In the genomic region with DNA sequence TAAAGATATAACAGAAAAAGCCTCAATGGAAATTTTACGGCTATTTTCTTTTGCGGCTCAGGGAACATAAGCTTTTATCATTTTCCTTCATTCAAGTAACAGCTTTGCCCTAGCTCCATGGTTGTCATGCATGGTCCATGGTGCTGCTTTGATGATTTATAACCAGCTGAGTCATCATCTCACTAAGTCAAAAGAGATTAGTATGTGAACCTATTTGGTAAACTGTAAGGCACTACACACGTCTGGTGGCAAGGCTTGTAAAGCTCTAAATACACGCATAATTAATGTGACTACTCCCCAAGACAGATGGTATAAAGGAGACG, we compare ENCODE assay signal across 16 cellular contexts.
DNase-seq lines count a peak whose midpoint lies in the region; FAIRE-seq and TF ChIP-seq lines count a peak whose summit lies in the region.
"Had no signal": no experiment of that assay in that cellular context is flagged by ENCODE, and none has a peak within 500 bp of the region (broad histone marks: within the 10 kb centered on the region; RNA-seq: fewer than 3 reads in every experiment).

No MANE protein-coding gene starts in this region.

- peak; percentile 48 for DNase-seq in AG08395 (ENCODE audit: low spot score)
- no peak for DNase-seq in HEK293T (ENCODE audit: extremely low spot score)
- DNase-seq in astrocyte (ENCODE audit: low read depth), result peak; percentile 72
- no peak for DNase-seq in COLO829 (ENCODE audit: low spot score)
- DNase-seq in SIG-M5 treated with dmso at 0.1 percent for 504 hours (lab: John Stamatoyannopoulos, UW; ENCODE audit: unreplicated experiment), result no peak
- no peak for DNase-seq in NCI-H2081 treated with DMSO at 0.1 percent for 48 hours (lab: John Stamatoyannopoulos, UW)
- no peak for DNase-seq in COR-L47 (lab: John Stamatoyannopoulos, UW)
- DNase-seq: amniotic stem cell; NCI-H1092; OCI-M1; stimulated activated naive CD4-positive, alpha-beta T cell treated with Interleukin-2 at 50 U/mL for 16 hours; T-helper 2 cell had no signal

- H3K4me3 Mint-ChIP-seq in astrocyte (ENCODE audit: unreplicated experiment), result no peak overlapping the region

- no peaks in the 10 kb centered on the region for H3K36me3 ChIP-seq in astrocyte (ENCODE audit: insufficient read depth, low read length)
- H3K36me3 ChIP-seq: gastroesophageal sphincter, right atrium auricular region had no signal

- H3K4me1 ChIP-seq in astrocyte (ENCODE audit: insufficient read depth, low read length), result peaks cover 26% of the 10 kb centered on the region
- H3K4me1 ChIP-seq: right atrium auricular region had no signal

- H3K27me3 Mint-ChIP-seq in astrocyte (ENCODE audit: low read depth, unreplicated experiment), result no peaks in the 10 kb centered on the region

- no peak overlapping the region for H3K27ac Mint-ChIP-seq in astrocyte (ENCODE audit: unreplicated experiment)

- H3K9me3 ChIP-seq in astrocyte (ENCODE audit: insufficient read depth, low read depth, low read length), result no peaks in the 10 kb centered on the region
- H3K9me3 ChIP-seq: gastroesophageal sphincter, right atrium auricular region had no signal

- H3K9ac ChIP-seq in astrocyte (ENCODE audit: low read length), result no peak overlapping the region
- H3K9ac ChIP-seq: BLaER1 treated with 17β-estradiol and CSF1 and Interleukin-3, amounts not matched to agents 10 nM and 100 nM had no signal

- POLR2A ChIA-PET in HEK293T (lab: Yijun Ruan, JAX), result no interaction called here

- H3K4me3 ChIP-seq in astrocyte (ENCODE audit: insufficient read depth, low read depth, low read length), result no peak overlapping the region
- H3K4me3 ChIP-seq: BLaER1 treated with 17β-estradiol and CSF1 and Interleukin-3, amounts not matched to agents 10 nM and 100 nM; gastroesophageal sphincter; right atrium auricular region had no signal

- CTCF ChIA-PET in HEK293T (lab: Yijun Ruan, JAX), result interaction anchor here (0.8 to 1.7 kb wide), 9 partner anchors 8 to 414 kb away, joined by 3 to 11 read pairs (median 4); no protein-coding TSS in a partner anchor

- no peaks in the 10 kb centered on the region for H3K36me3 Mint-ChIP-seq in astrocyte (ENCODE audit: low read depth, unreplicated experiment)

- peaks cover 2% of the 10 kb centered on the region for H3K9me3 Mint-ChIP-seq in astrocyte (ENCODE audit: unreplicated experiment)

- H3K4me2 ChIP-seq in astrocyte (ENCODE audit: low read length), result no peak overlapping the region
- H3K4me2 ChIP-seq: BLaER1 treated with 17β-estradiol and CSF1 and Interleukin-3, amounts not matched to agents 10 nM and 100 nM had no signal

- peaks cover 42% of the 10 kb centered on the region for H3K4me1 Mint-ChIP-seq in astrocyte (ENCODE audit: low read depth, unreplicated experiment)

- FAIRE-seq in astrocyte (lab: Jason Lieb, UNC), result peak; percentile 39
- FAIRE-seq in islet of Langerhans (lab: Jason Lieb, UNC), result peak; percentile 98

- no peak for TF ChIP-seq CTCF in astrocyte (IDR thresholded peaks at IDR 0.05; ENCODE audit: insufficient read depth, low read depth, low read length)

- no peaks in the 10 kb centered on the region for H3K79me2 ChIP-seq in astrocyte (ENCODE audit: insufficient read depth, low read length)

- H3K27me3 ChIP-seq in astrocyte (ENCODE audit: insufficient read depth, low read length), result no peaks in the 10 kb centered on the region
- H3K27me3 ChIP-seq: BLaER1 treated with 17β-estradiol and CSF1 and Interleukin-3, amounts not matched to agents 10 nM and 100 nM; gastroesophageal sphincter; right atrium auricular region had no signal

- no peaks in the 10 kb centered on the region for H4K20me1 ChIP-seq in astrocyte (ENCODE audit: insufficient read depth, low read length)

- no peak overlapping the region for H2AFZ ChIP-seq in astrocyte (ENCODE audit: low read depth, low read length)

- no peak overlapping the region for H3K27ac ChIP-seq in astrocyte (ENCODE audit: low read depth, low read length)
- H3K27ac ChIP-seq: BLaER1 treated with 17β-estradiol and CSF1 and Interleukin-3, amounts not matched to agents 10 nM and 100 nM; gastroesophageal sphincter; right atrium auricular region had no signal

TF ChIP-seq in HEK293T, 16 proteins besides CTCF, POLR2A, EP300 and RAD21:
- no peak for TF ChIP-seq ARNT (IDR thresholded peaks at IDR 0.05)
- TF ChIP-seq, protein P1, sequence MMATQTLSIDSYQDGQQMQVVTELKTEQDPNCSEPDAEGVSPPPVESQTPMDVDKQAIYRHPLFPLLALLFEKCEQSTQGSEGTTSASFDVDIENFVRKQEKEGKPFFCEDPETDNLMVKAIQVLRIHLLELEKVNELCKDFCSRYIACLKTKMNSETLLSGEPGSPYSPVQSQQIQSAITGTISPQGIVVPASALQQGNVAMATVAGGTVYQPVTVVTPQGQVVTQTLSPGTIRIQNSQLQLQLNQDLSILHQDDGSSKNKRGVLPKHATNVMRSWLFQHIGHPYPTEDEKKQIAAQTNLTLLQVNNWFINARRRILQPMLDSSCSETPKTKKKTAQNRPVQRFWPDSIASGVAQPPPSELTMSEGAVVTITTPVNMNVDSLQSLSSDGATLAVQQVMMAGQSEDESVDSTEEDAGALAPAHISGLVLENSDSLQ (IDR thresholded peaks at IDR 0.05), result peak; percentile 57

Comparison
In these comparisons a context has a peak if more than half of its experiments do, and no peak if none do; other contexts are left out.
1. DNase-seq: peak in AG08395 (single experiment) and astrocyte (single experiment); none in HEK293T (single experiment), COLO829 (single experiment), SIG-M5 treated with dmso at 0.1 percent for 504 hours (single experiment), NCI-H2081 treated with DMSO at 0.1 percent for 48 hours (single experiment) and COR-L47 (single experiment).